1 cellular context compared by ENCODE assay signal in the genomic region with DNA sequence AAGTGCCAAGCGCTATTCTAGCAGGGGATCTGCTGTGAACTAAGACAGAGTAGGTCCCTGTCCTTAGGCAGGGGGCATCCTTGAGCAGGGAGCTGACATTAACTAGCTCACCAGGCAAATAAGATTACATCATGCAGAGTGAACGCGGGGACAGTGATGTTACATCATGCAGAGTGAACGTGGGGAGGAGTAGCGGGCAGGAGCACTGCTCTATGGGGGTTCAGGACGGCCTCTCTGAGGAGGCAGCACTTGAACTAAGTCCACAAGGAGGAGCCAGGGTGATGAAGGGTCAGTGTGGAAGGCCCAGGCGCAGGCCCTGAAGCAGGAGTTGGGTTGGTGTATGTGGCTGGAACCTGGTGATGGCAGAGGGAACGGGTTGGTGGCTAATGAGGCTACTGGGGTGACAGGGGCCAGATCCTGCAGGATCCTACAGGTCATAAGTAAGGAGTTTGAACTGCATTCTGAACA.
TF ChIP-seq lines count a peak whose summit lies in the region.

No MANE protein-coding gene starts in this region.

TF ChIP-seq in H1, 55 proteins besides CTCF, POLR2A, EP300 and RAD21:
- TF ChIP-seq CEBPB (IDR thresholded peaks at IDR 0.05; ENCODE audit: low read depth, low read length) = peak; percentile 72
- no peak for TF ChIP-seq USF2 (IDR thresholded peaks at IDR 0.05; ENCODE audit: low read length)
- no peak for TF ChIP-seq HDAC6 (IDR thresholded peaks at IDR 0.05; ENCODE audit: low read depth, low read length)
- TF ChIP-seq, protein P1, sequence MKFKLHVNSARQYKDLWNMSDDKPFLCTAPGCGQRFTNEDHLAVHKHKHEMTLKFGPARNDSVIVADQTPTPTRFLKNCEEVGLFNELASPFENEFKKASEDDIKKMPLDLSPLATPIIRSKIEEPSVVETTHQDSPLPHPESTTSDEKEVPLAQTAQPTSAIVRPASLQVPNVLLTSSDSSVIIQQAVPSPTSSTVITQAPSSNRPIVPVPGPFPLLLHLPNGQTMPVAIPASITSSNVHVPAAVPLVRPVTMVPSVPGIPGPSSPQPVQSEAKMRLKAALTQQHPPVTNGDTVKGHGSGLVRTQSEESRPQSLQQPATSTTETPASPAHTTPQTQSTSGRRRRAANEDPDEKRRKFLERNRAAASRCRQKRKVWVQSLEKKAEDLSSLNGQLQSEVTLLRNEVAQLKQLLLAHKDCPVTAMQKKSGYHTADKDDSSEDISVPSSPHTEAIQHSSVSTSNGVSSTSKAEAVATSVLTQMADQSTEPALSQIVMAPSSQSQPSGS (IDR thresholded peaks at IDR 0.05; ENCODE audit: low read length) = peak; percentile 87
- TF ChIP-seq CREB1 (IDR thresholded peaks at IDR 0.05) = 0 out of 2 replicates have a peak, but pooled peaks have one; percentile 41
- no peak for TF ChIP-seq RBBP5 (IDR thresholded peaks at IDR 0.05; ENCODE audit: borderline replicate concordance, low read depth, low read length)
- TF ChIP-seq SP2 (IDR thresholded peaks at IDR 0.05; ENCODE audit: low read length) = no peak
- TF ChIP-seq CHD2 (IDR thresholded peaks at IDR 0.05; ENCODE audit: low read length) = no peak
- TF ChIP-seq, protein P2, sequence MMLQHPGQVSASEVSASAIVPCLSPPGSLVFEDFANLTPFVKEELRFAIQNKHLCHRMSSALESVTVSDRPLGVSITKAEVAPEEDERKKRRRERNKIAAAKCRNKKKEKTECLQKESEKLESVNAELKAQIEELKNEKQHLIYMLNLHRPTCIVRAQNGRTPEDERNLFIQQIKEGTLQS (IDR thresholded peaks at IDR 0.05; ENCODE audit: insufficient read depth, low read depth, low read length) = no peak
- no peak for TF ChIP-seq TAF1 (IDR thresholded peaks at IDR 0.05; ENCODE audit: low read depth, low read length)
- TF ChIP-seq POLR2AphosphoS5 (IDR thresholded peaks at IDR 0.05; ENCODE audit: low read depth, low read length) = no peak
- 0 out of 2 replicates have a peak, but pooled peaks have one; percentile 13 for TF ChIP-seq JUN (IDR thresholded peaks at IDR 0.05; ENCODE audit: low read depth, low read length)
- peak; percentile 52; the same call in 1 of the 2 replicates for TF ChIP-seq JUND (IDR thresholded peaks at IDR 0.05; ENCODE audit: low read length)
TF ChIP-seq in H1: peak in this region for 5.
